ENCODE assay signal across 10 cellular contexts in genomic region chr13:99895428-99895998, GRCh38.
DNase-seq lines count a peak whose midpoint lies in the region; ATAC-seq and TF ChIP-seq lines count a peak whose summit lies in the region.
"Had no signal": no experiment of that assay in that cellular context is flagged by ENCODE, and none has a peak within 500 bp of the region (broad histone marks: within the 10 kb centered on the region; RNA-seq: fewer than 3 reads in every experiment).

No MANE protein-coding gene starts in this region.

- H3K36me3 ChIP-seq in GM23338 (ENCODE audit: insufficient read depth): no peaks in the 10 kb centered on the region

- peak overlapping the region; percentile 66 for H3K4me3 Mint-ChIP-seq in GM23338
- peak overlapping the region; percentile 76 for H3K4me3 Mint-ChIP-seq in activated naive CD4-positive, alpha-beta T cell treated with anti-CD3 and anti-CD28 coated beads, Interleukin-2, amount 50 U/mL, for 24 hours
- H3K4me3 Mint-ChIP-seq in immature natural killer cell: peak overlapping the region; percentile 62 to 89 (median 79)
- peak overlapping the region; percentile 65 for H3K4me3 Mint-ChIP-seq in stimulated activated effector memory CD8-positive, alpha-beta T cell treated with anti-CD3 and anti-CD28 coated beads, Interleukin-12 subunit alpha, Interleukin-12 subunit beta, amount 100 ng/mL, for 72 hours
- H3K4me3 Mint-ChIP-seq: nephron progenitor cell had no signal

- peaks cover 63% of the 10 kb centered on the region for H3K4me1 ChIP-seq in GM23338 (ENCODE audit: insufficient read depth)

- ATAC-seq in GM23338 (no peak), HG02759 (IDR thresholded peaks at IDR 0.05; ENCODE audit: unreplicated experiment) (no peak), HG02970 (IDR thresholded peaks at IDR 0.05; ENCODE audit: low FRiP score, unreplicated experiment) (no peak), GM18907 (IDR thresholded peaks at IDR 0.05; ENCODE audit: unreplicated experiment) (no peak)
- ATAC-seq in stimulated activated effector memory CD8-positive, alpha-beta T cell treated with anti-CD3 and anti-CD28 coated beads, Interleukin-12 subunit alpha, Interleukin-12 subunit beta, amount 100 ng/mL, for 72 hours: no peak
- ATAC-seq: PC-3 had no signal

- H3K36me3 Mint-ChIP-seq in GM23338 (ENCODE audit: low read depth) (no peaks in the 10 kb centered on the region), immature natural killer cell (peaks cover 0 to 7% (median 0%) of the 10 kb centered on the region in 3 donors)
- H3K36me3 Mint-ChIP-seq in activated naive CD4-positive, alpha-beta T cell treated with anti-CD3 and anti-CD28 coated beads, Interleukin-2, amount 50 U/mL, for 24 hours: no peaks in the 10 kb centered on the region
- no peaks in the 10 kb centered on the region for H3K36me3 Mint-ChIP-seq in stimulated activated effector memory CD8-positive, alpha-beta T cell treated with anti-CD3 and anti-CD28 coated beads, Interleukin-12 subunit alpha, Interleukin-12 subunit beta, amount 100 ng/mL, for 72 hours

- no peaks in the 10 kb centered on the region for H3K9me3 Mint-ChIP-seq in GM23338
- no peaks in the 10 kb centered on the region for H3K9me3 Mint-ChIP-seq in activated naive CD4-positive, alpha-beta T cell treated with anti-CD3 and anti-CD28 coated beads, Interleukin-2, amount 50 U/mL, for 24 hours
- no peaks in the 10 kb centered on the region for H3K9me3 Mint-ChIP-seq in immature natural killer cell
- H3K9me3 Mint-ChIP-seq in stimulated activated effector memory CD8-positive, alpha-beta T cell treated with anti-CD3 and anti-CD28 coated beads, Interleukin-12 subunit alpha, Interleukin-12 subunit beta, amount 100 ng/mL, for 72 hours: no peaks in the 10 kb centered on the region

- H3K4me3 ChIP-seq in GM23338: peak overlapping the region; percentile 74

- no peak for TF ChIP-seq CTCF in GM23338 (conservative IDR thresholded peaks at IDR 0.05; ENCODE audit: low read depth in 2 of 2)

- no peaks in the 10 kb centered on the region for H3K79me2 ChIP-seq in GM23338 (replicated peaks; ENCODE audit: insufficient read depth)

- DNase-seq in GM23338 (ENCODE audit: low spot score) (peak; percentile 49), immature natural killer cell (peak in 1 of 3 donors; percentile 12), NK-92 (lab: John Stamatoyannopoulos, UW; ENCODE audit: unreplicated experiment) (no peak)
- peak in 1 of 2 donors; percentile 57 for DNase-seq in stimulated activated effector memory CD8-positive, alpha-beta T cell treated with anti-CD3 and anti-CD28 coated beads, Interleukin-12 subunit alpha, Interleukin-12 subunit beta, amount 100 ng/mL, for 72 hours (ENCODE audit: low spot score in 2 of 2)
- DNase-seq: nephron progenitor cell, PC-3 had no signal

- no peak overlapping the region for H3K27ac ChIP-seq in GM23338 (ENCODE audit: low read depth)

- H3K27me3 ChIP-seq in GM23338 (ENCODE audit: insufficient read depth): peaks cover 59% of the 10 kb centered on the region

- H3K4me1 Mint-ChIP-seq in GM23338: peaks cover 61% of the 10 kb centered on the region
- H3K4me1 Mint-ChIP-seq in activated naive CD4-positive, alpha-beta T cell treated with anti-CD3 and anti-CD28 coated beads, Interleukin-2, amount 50 U/mL, for 24 hours: peaks cover 5% of the 10 kb centered on the region
- H3K4me1 Mint-ChIP-seq in immature natural killer cell: peaks cover 16 to 19% of the 10 kb centered on the region in 2 donors
- peaks cover 23% of the 10 kb centered on the region for H3K4me1 Mint-ChIP-seq in stimulated activated effector memory CD8-positive, alpha-beta T cell treated with anti-CD3 and anti-CD28 coated beads, Interleukin-12 subunit alpha, Interleukin-12 subunit beta, amount 100 ng/mL, for 72 hours

- no peaks in the 10 kb centered on the region for H4K20me1 ChIP-seq in GM23338 (replicated peaks; ENCODE audit: insufficient read depth)

- H3K9me2 ChIP-seq in GM23338 (ENCODE audit: insufficient read depth): no peaks in the 10 kb centered on the region

- peaks cover 34% of the 10 kb centered on the region for H3K27me3 Mint-ChIP-seq in GM23338 (ENCODE audit: insufficient read depth, low read depth, poor library complexity)
- H3K27me3 Mint-ChIP-seq in activated naive CD4-positive, alpha-beta T cell treated with anti-CD3 and anti-CD28 coated beads, Interleukin-2, amount 50 U/mL, for 24 hours: peaks cover 36% of the 10 kb centered on the region
- peaks cover 17 to 33% (median 28%) of the 10 kb centered on the region in 3 donors for H3K27me3 Mint-ChIP-seq in immature natural killer cell (ENCODE audit: low read depth in 3 of 3)

- peaks cover 30% of the 10 kb centered on the region for H3F3A ChIP-seq in GM23338 (replicated peaks; ENCODE audit: low read depth)

- no peak overlapping the region for H3K27ac Mint-ChIP-seq in GM23338
- no peak overlapping the region for H3K27ac Mint-ChIP-seq in activated naive CD4-positive, alpha-beta T cell treated with anti-CD3 and anti-CD28 coated beads, Interleukin-2, amount 50 U/mL, for 24 hours
- H3K27ac Mint-ChIP-seq in immature natural killer cell: no peak overlapping the region
- no peak overlapping the region for H3K27ac Mint-ChIP-seq in stimulated activated effector memory CD8-positive, alpha-beta T cell treated with anti-CD3 and anti-CD28 coated beads, Interleukin-12 subunit alpha, Interleukin-12 subunit beta, amount 100 ng/mL, for 72 hours
- H3K27ac Mint-ChIP-seq: nephron progenitor cell had no signal

- H2AFZ ChIP-seq in GM23338: peak overlapping the region; percentile 96

- peak overlapping the region; percentile 99 for H3K4me2 ChIP-seq in GM23338

TF ChIP-seq in GM23338, 12 proteins besides CTCF, POLR2A, EP300 and RAD21:
- TF ChIP-seq CREB1 (CRISPR knock-in tag; IDR thresholded peaks at IDR 0.05; ENCODE audit: low read depth) (no peak), EZH2phosphoT487 (IDR thresholded peaks at IDR 0.05; ENCODE audit: unreplicated experiment) (peak; percentile 68), EZH2 (IDR thresholded peaks at IDR 0.05; ENCODE audit: low read depth, unreplicated experiment) (peak; percentile 37), ZNF462 (CRISPR knock-in tag; IDR thresholded peaks at IDR 0.05) (no peak), JUNB (IDR thresholded peaks at IDR 0.05; ENCODE audit: unreplicated experiment) (no peak), NANOG (IDR thresholded peaks at IDR 0.05; ENCODE audit: borderline replicate concordance) (no peak)
TF ChIP-seq in GM23338: peak in this region for 2.
